18 cellular contexts compared by ENCODE assay signal in the genomic region with DNA sequence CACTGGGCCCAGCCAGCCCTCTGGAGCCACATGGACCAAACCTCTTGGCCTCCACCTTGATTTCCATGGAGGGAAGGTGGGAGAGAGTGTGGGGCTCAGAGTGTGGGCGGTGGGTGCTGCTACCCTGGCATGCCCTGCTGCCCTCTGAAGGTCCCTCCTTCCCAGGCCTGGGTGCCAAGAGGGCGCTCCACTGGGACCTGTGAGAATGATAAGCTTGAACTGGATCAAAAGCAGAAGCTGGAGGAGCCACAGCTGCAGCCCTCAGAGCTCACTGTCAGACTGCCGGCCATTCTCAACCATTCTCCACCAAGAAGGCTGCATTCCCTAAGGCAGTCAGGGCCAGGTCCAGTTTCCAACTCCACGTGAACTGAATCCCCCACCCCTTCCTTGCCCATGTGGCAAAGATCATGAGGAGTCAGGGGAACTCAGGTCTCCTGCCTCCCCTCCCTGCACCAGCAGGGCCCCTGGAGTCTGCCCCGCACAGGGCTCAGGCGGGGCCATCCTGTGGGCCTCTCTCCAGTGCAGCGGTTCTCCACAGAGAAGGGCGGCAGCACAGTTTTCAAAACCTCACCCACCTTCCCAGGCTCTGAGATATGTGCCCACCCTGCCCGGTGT. TPM values are rescaled to one million over a fixed set of nuclear protein-coding genes. Genes with fewer than 3 reads are reported as not detected.
A peak's percentile ranks its signal among the peaks of the same experiment; 100 is the strongest.
DNase-seq lines count a peak whose midpoint lies in the region; ATAC-seq and TF ChIP-seq lines count a peak whose summit lies in the region.
"Had no signal": no experiment of that assay in that cellular context is flagged by ENCODE, and none has a peak within 500 bp of the region (broad histone marks: within the 10 kb centered on the region; RNA-seq: fewer than 3 reads in every experiment).

No MANE protein-coding gene starts in this region.

- H3K4me3 ChIP-seq in ascending aorta (no peak overlapping the region), tibial artery (no peak overlapping the region)
- H3K4me3 ChIP-seq in effector memory CD4-positive, alpha-beta T cell (ENCODE audit: insufficient read depth, low read depth, low read length, poor library complexity, severe bottlenecking): no peak overlapping the region

- no peak overlapping the region for H3K4me3 Mint-ChIP-seq in T-helper 2 cell treated with Interferon-gamma antibody and Interleukin-4, amounts not matched to agents 5 μg/mL and 100 μg/mL, for 36 hours

- no peaks in the 10 kb centered on the region for H3K36me3 Mint-ChIP-seq in T-helper 2 cell treated with Interferon-gamma antibody and Interleukin-4, amounts not matched to agents 5 μg/mL and 100 μg/mL, for 36 hours (ENCODE audit: low read depth)

- no peak for DNase-seq in ascending aorta (ENCODE audit: low spot score in 2 of 2)
- DNase-seq in Right ventricle myocardium superior: no peak
- no peak for DNase-seq in omental fat pad (ENCODE audit: low spot score)
- DNase-seq in tibial artery: no peak
- no peak for DNase-seq in T-helper 2 cell treated with Interferon-gamma antibody and Interleukin-4, amounts not matched to agents 5 μg/mL and 100 μg/mL, for 36 hours (ENCODE audit: low spot score)
- DNase-seq in effector memory CD4-positive, alpha-beta T cell: no peak
- no peak for DNase-seq in hepatic stellate cell (ENCODE audit: low spot score)
- DNase-seq: activated CD4-positive, CD25-positive, alpha-beta regulatory T cell treated with anti-CD3 and anti-CD28 coated beads, Interleukin-2, amount 50 U/mL, for 72 hours; activated CD8-positive, alpha-beta memory T cell treated with anti-CD3 and anti-CD28 coated beads, Interleukin-2, amount 50 U/mL, for 48 hours; activated naive CD4-positive, alpha-beta T cell treated with anti-CD3 and anti-CD28 coated beads, Interleukin-2, amount 50 U/mL, for 16 hours; BE2C; DND-41; NCI-H2029 treated with DMSO at 0.1 percent for 48 hours; stimulated activated CD4-positive, alpha-beta T cell treated with anti-CD3 and anti-CD28 coated beads, Interleukin-4, amount 100 ng/mL, for 4 hours; T-helper 1 cell had no signal

- ATAC-seq in Right ventricle myocardium superior (ENCODE audit: poor library complexity) (peak; percentile 10), omental fat pad (ENCODE audit: low FRiP score) (peak; percentile 2), HG02938 (IDR thresholded peaks at IDR 0.05; ENCODE audit: unreplicated experiment) (no peak)

- intact Hi-C loops in ascending aorta (cut with DNase I) (no loop called here), Right ventricle myocardium superior (cut with DNase I) (no loop called here), tibial artery (cut with DNase I; ENCODE audit: low total_unique reads) (no loop called here)

- H3K27me3 ChIP-seq in ascending aorta (no peaks in the 10 kb centered on the region), tibial artery (no peaks in the 10 kb centered on the region)
- H3K27me3 ChIP-seq in effector memory CD4-positive, alpha-beta T cell (replicated peaks; ENCODE audit: control insufficient read depth, insufficient read depth, low read length, poor library complexity, severe bottlenecking): no peaks in the 10 kb centered on the region
- H3K27me3 ChIP-seq: BE2C had no signal

- H3K4me1 ChIP-seq in ascending aorta (peaks cover 11 to 35% of the 10 kb centered on the region in 2 donors), tibial artery (peaks cover 0 to 59% (median 34%) of the 10 kb centered on the region in 4 donors)
- H3K4me1 ChIP-seq in effector memory CD4-positive, alpha-beta T cell (ENCODE audit: control insufficient read depth, insufficient read depth, low read length, poor library complexity, severe bottlenecking): no peaks in the 10 kb centered on the region

- TF ChIP-seq CTCF in ascending aorta (IDR thresholded peaks at IDR 0.05): no peak
- TF ChIP-seq CTCF in omental fat pad (IDR thresholded peaks at IDR 0.05): no peak
- TF ChIP-seq CTCF in tibial artery (IDR thresholded peaks at IDR 0.05): no peak

- H3K4me1 Mint-ChIP-seq in T-helper 2 cell treated with Interferon-gamma antibody and Interleukin-4, amounts not matched to agents 5 μg/mL and 100 μg/mL, for 36 hours (ENCODE audit: low read depth): no peaks in the 10 kb centered on the region

- peak overlapping the region; percentile 67 to 78 for H3K27ac ChIP-seq in ascending aorta
- peak overlapping the region; percentile 66 to 69 for H3K27ac ChIP-seq in tibial artery
- H3K27ac ChIP-seq in effector memory CD4-positive, alpha-beta T cell (ENCODE audit: insufficient read depth, low read length, poor library complexity, severe bottlenecking): no peak overlapping the region

- H3K27me3 Mint-ChIP-seq in T-helper 2 cell treated with Interferon-gamma antibody and Interleukin-4, amounts not matched to agents 5 μg/mL and 100 μg/mL, for 36 hours (ENCODE audit: low read depth): peaks cover 3% of the 10 kb centered on the region

- no peaks in the 10 kb centered on the region for H3K36me3 ChIP-seq in ascending aorta
- no peaks in the 10 kb centered on the region for H3K36me3 ChIP-seq in tibial artery
- no peaks in the 10 kb centered on the region for H3K36me3 ChIP-seq in effector memory CD4-positive, alpha-beta T cell (ENCODE audit: control insufficient read depth, insufficient read depth, low read length)
- H3K36me3 ChIP-seq: BE2C had no signal

- no peaks in the 10 kb centered on the region for H3K9me3 Mint-ChIP-seq in T-helper 2 cell treated with Interferon-gamma antibody and Interleukin-4, amounts not matched to agents 5 μg/mL and 100 μg/mL, for 36 hours

- H3K9me3 ChIP-seq in ascending aorta (no peaks in the 10 kb centered on the region), tibial artery (no peaks in the 10 kb centered on the region)
- no peaks in the 10 kb centered on the region for H3K9me3 ChIP-seq in effector memory CD4-positive, alpha-beta T cell (ENCODE audit: control insufficient read depth, low read length)
- H3K9me3 ChIP-seq: BE2C had no signal

- H3K27ac Mint-ChIP-seq in T-helper 2 cell treated with Interferon-gamma antibody and Interleukin-4, amounts not matched to agents 5 μg/mL and 100 μg/mL, for 36 hours: no peak overlapping the region

RNA-seq across cellular contexts. Expression of gene SLC1A7, which starts 19.5 kb away (rescaled TPM):
- total RNA-seq in ascending aorta (not detected), Right ventricle myocardium superior (0.08 TPM), omental fat pad (under 1 TPM in 3 of 4 donors, not detected in 1; 0.19 to 0.63 (median 0.48) TPM)
- total RNA-seq: renal cortical epithelial cell, RPMI7951 had no signal
